Comparison of ENCODE assay signal across 20 cellular contexts in the genomic region with DNA sequence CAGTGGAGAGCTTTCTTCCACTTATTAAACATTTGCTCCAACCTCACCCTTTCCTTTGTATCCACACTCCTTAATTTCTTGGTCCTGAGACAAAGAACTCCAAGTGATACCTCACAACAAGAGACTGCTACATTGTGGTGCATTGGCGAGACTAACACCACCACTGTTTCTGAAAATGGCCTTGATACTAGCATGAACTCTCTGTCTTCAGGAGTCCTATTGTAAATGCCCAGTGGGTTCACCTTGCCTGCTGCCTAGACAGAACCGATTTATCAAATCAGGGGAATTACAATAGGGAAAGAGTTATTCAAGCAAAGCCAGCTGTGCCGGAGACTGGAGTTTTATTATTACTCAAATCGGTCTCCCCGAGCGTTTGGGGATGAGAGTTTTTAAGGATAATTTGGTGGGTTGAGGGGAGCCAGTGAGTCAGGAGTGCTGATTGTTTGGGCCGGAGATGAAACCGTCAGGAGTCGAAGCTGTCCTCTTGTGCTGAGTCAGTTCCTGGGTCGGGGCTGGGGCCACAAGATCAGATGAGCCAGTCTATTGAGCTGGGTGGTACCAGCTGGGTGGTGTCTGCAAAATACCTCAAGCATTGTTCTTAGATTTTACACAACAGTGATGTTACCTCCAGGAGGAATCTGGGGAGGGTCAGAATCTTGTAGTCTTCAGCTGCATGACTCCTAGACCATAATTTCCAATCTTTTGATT.
DNase-seq lines count a peak whose midpoint lies in the region; ATAC-seq, FAIRE-seq and TF ChIP-seq lines count a peak whose summit lies in the region.
"Had no signal": no experiment of that assay in that cellular context is flagged by ENCODE, and none has a peak within 500 bp of the region (broad histone marks: within the 10 kb centered on the region; RNA-seq: fewer than 3 reads in every experiment).

No MANE protein-coding gene starts in this region.

- peak overlapping the region; percentile 39 for H3K4ac ChIP-seq in trophoblast cell (ENCODE audit: low read depth, low read length)

- peak overlapping the region; percentile 67 for H3K14ac ChIP-seq in trophoblast cell (ENCODE audit: low read length)

- H3K9me3 ChIP-seq in trophoblast cell (ENCODE audit: insufficient read depth, low read depth, low read length) = peaks cover 6% of the 10 kb centered on the region
- H3K9me3 ChIP-seq: uterus had no signal

- H3K4me3 ChIP-seq in choroid plexus epithelial cell (ENCODE audit: low read depth, low read length) (no peak overlapping the region), trophoblast cell (ENCODE audit: low read depth, low read length) (no peak overlapping the region)
- H3K4me3 ChIP-seq: heart left ventricle, lung, uterus had no signal

- ATAC-seq in HG02870 (IDR thresholded peaks at IDR 0.05; ENCODE audit: unreplicated experiment) (no peak), Right ventricle myocardium superior (ENCODE audit: poor library complexity) (no peak), GM19023 (IDR thresholded peaks at IDR 0.05; ENCODE audit: unreplicated experiment) (no peak), HG03571 (IDR thresholded peaks at IDR 0.05; ENCODE audit: unreplicated experiment) (no peak)
- ATAC-seq: activated naive CD8-positive, alpha-beta T cell treated with anti-CD3 and anti-CD28 coated beads, Interleukin-2, amount 50 U/mL, for 24 hours; heart left ventricle; naive thymus-derived CD4-positive, alpha-beta T cell; T-cell had no signal

- no peak overlapping the region for H4K12ac ChIP-seq in trophoblast cell (ENCODE audit: low read depth, low read length)

- H2BK120ac ChIP-seq in trophoblast cell (ENCODE audit: insufficient read depth, low read length, poor library complexity) = peak overlapping the region; percentile 64

- no peak overlapping the region for H3K4me2 ChIP-seq in trophoblast cell (ENCODE audit: low read length)

- H3K23ac ChIP-seq in trophoblast cell (ENCODE audit: low read length) = no peak overlapping the region

- H2BK12ac ChIP-seq in trophoblast cell (ENCODE audit: low read length) = peak overlapping the region; percentile 85

- H3K18ac ChIP-seq in trophoblast cell (ENCODE audit: low read length) = no peak overlapping the region

- H3K4me1 ChIP-seq in trophoblast cell (ENCODE audit: control insufficient read depth in 1 of 2, insufficient read depth in 2 of 2, low read length in 2 of 2) = peaks cover 0 to 2% of the 10 kb centered on the region in 2 experiments
- H3K4me1 ChIP-seq: uterus had no signal

- TF ChIP-seq POLR2A in GM12891 (IDR thresholded peaks at IDR 0.05; ENCODE audit: low read depth, low read length) = no peak

- peak overlapping the region; percentile 64 for H4K91ac ChIP-seq in trophoblast cell (ENCODE audit: low read depth, low read length)

- no peaks in the 10 kb centered on the region for H3K27me3 ChIP-seq in trophoblast cell (ENCODE audit: insufficient read depth, low read length)
- H3K27me3 ChIP-seq: uterus had no signal

- peak; percentile 9 for FAIRE-seq in GM12891 (lab: Jason Lieb, UNC)
- FAIRE-seq: islet of Langerhans had no signal

- peaks cover 9% of the 10 kb centered on the region for H3K79me1 ChIP-seq in trophoblast cell (ENCODE audit: low read length)

- H2BK5ac ChIP-seq in trophoblast cell (ENCODE audit: low read depth, low read length, poor library complexity) = peak overlapping the region; percentile 84

- H3K9ac ChIP-seq in trophoblast cell (ENCODE audit: low read length) = no peak overlapping the region

- H4K8ac ChIP-seq in trophoblast cell (ENCODE audit: low read depth, low read length) = peak overlapping the region; percentile 47

- H2AFZ ChIP-seq in trophoblast cell (ENCODE audit: insufficient read depth, low read length, poor library complexity) = no peak overlapping the region

- H3K79me2 ChIP-seq in trophoblast cell (ENCODE audit: control insufficient read depth, insufficient read depth, low read length, poor library complexity) = peaks cover 2% of the 10 kb centered on the region

- TF ChIP-seq CTCF in choroid plexus epithelial cell (conservative IDR thresholded peaks at IDR 0.05; ENCODE audit: low read depth, low read length) = no peak

- WGBS in trophoblast cell (ENCODE audit: extremely low coverage, insufficient coverage, insufficient read length) = no CpG with 5 or more reads among the region's 10 CpGs

- H3K36me3 ChIP-seq in trophoblast cell (ENCODE audit: control insufficient read depth in 1 of 2, insufficient read depth in 2 of 2, low read length in 2 of 2) = no peaks in the 10 kb centered on the region
- H3K36me3 ChIP-seq: heart left ventricle, uterus had no signal

- DNase-seq in GM12891 (ENCODE audit: insufficient read length, low spot score) (no peak), NCI-H226 (peak; percentile 68), choroid plexus epithelial cell (ENCODE audit: low read depth) (peak; percentile 33), trophoblast cell (no peak), Right ventricle myocardium superior (no peak)
- DNase-seq: activated B cell treated with CpG ODN at 0.5 μM for 24 hours; activated naive CD8-positive, alpha-beta T cell treated with anti-CD3 and anti-CD28 coated beads, Interleukin-2, amount 50 U/mL, for 24 hours; Calu3; heart left ventricle; naive thymus-derived CD4-positive, alpha-beta T cell; NCI-H187 treated with DMSO at 0.1 percent for 48 hours; NCI-H446 treated with DMSO at 0.1 percent for 48 hours; NK-92 treated with Interleukin-12 subunit alpha and Interleukin-12 subunit beta, amount 100 ng/mL, for 24 hours; T-cell; uterus had no signal

- no peak overlapping the region for H2AK5ac ChIP-seq in trophoblast cell (ENCODE audit: low read length)

- intact Hi-C loops in Right ventricle myocardium superior (cut with DNase I) = no loop called here

- H3K27ac ChIP-seq in trophoblast cell (ENCODE audit: low read depth, low read length) = peak overlapping the region; percentile 51
- H3K27ac ChIP-seq: heart left ventricle, uterus had no signal

TF ChIP-seq in GM12891, 5 proteins besides CTCF, POLR2A, EP300 and RAD21:
- TF ChIP-seq POLR2AphosphoS5 (IDR thresholded peaks at IDR 0.05; ENCODE audit: low read depth, low read length) (no peak), POU2F2 (IDR thresholded peaks at IDR 0.05; ENCODE audit: low read depth, low read length) (no peak), PAX5 (IDR thresholded peaks at IDR 0.05; ENCODE audit: insufficient read depth, low read length, severe bottlenecking) (no peak), TAF1 (IDR thresholded peaks at IDR 0.05; ENCODE audit: low read depth, low read length) (no peak), SPI1 (IDR thresholded peaks at IDR 0.05; ENCODE audit: low read depth, low read length) (no peak)

Comparison
In these comparisons a context has a peak if more than half of its experiments do, and no peak if none do; other contexts are left out.
1. DNase-seq: peak in NCI-H226 (single experiment) and choroid plexus epithelial cell (single experiment); none in GM12891 (single experiment), trophoblast cell (0 of 2) and Right ventricle myocardium superior (single experiment).